ENCODE assay signal across 1 cellular context in genomic region chr19:58519355-58520256, GRCh38.
TF ChIP-seq lines count a peak whose summit lies in the region.

ZBTB45 (minus strand) TSS chr19:58519810; CDS start chr19:58517673, 2,137 bp downstream.

TF ChIP-seq in HepG2, 621 proteins besides CTCF, POLR2A, EP300 and RAD21 (continued from another document and continues in another):
- TF ChIP-seq GABPB1 (CRISPR knock-in tag; IDR thresholded peaks at IDR 0.05) (peak; percentile 100), THYN1 (CRISPR knock-in tag; IDR thresholded peaks at IDR 0.05; ENCODE audit: borderline replicate concordance, low read depth) (no peak), ARNTL (CRISPR knock-in tag; IDR thresholded peaks at IDR 0.05) (peak; percentile 82), RAD51 (IDR thresholded peaks at IDR 0.05; ENCODE audit: borderline replicate concordance) (no peak), AKAP8 (CRISPR knock-in tag; IDR thresholded peaks at IDR 0.05) (peak; percentile 81; the same call in 1 of the 2 replicates), CEBPG (CRISPR knock-in tag; IDR thresholded peaks at IDR 0.05) (peak; percentile 65), ZNF841 (CRISPR knock-in tag; IDR thresholded peaks at IDR 0.05; ENCODE audit: borderline replicate concordance) (peak; percentile 80; the same call in 1 of the 2 replicates), NONO (IDR thresholded peaks at IDR 0.05) (no peak), NONO (CRISPR knock-in tag; conservative IDR thresholded peaks at IDR 0.05) (peak; percentile 99), ZNF720 (CRISPR knock-in tag; IDR thresholded peaks at IDR 0.05) (peak; percentile 62; the same call in 1 of the 2 replicates), RCOR2 (CRISPR knock-in tag; IDR thresholded peaks at IDR 0.05) (peak; percentile 49; the same call in 1 of the 2 replicates), ZNF256 (CRISPR knock-in tag; conservative IDR thresholded peaks at IDR 0.05) (peak; percentile 89; the same call in 1 of the 2 replicates), MED1 (CRISPR knock-in tag; IDR thresholded peaks at IDR 0.05) (peak; percentile 92), DNMT3B (CRISPR knock-in tag; conservative IDR thresholded peaks at IDR 0.05) (no peak; the same call in 1 of the 2 replicates), NR2C2 (CRISPR knock-in tag; IDR thresholded peaks at IDR 0.05; ENCODE audit: borderline replicate concordance) (peak; percentile 97), ETV6 (CRISPR knock-in tag; conservative IDR thresholded peaks at IDR 0.05) (peak; percentile 92; the same call in 1 of the 2 replicates), ZNF574 (CRISPR knock-in tag; IDR thresholded peaks at IDR 0.05) (peak; percentile 97), ZFP41 (CRISPR knock-in tag; IDR thresholded peaks at IDR 0.05; ENCODE audit: borderline replicate concordance) (peak; percentile 16; the same call in 1 of the 2 replicates), CENPT (CRISPR knock-in tag; IDR thresholded peaks at IDR 0.05; ENCODE audit: low read depth) (peak; percentile 86), PRPF4 (IDR thresholded peaks at IDR 0.05; ENCODE audit: low read depth, low read length, poor library complexity, severe bottlenecking) (peak; percentile 55), ZNF543 (CRISPR knock-in tag; IDR thresholded peaks at IDR 0.05) (peak; percentile 98), PCBP1 (IDR thresholded peaks at IDR 0.05; ENCODE audit: borderline replicate concordance, low read depth, low read length) (peak; percentile 93), ZNF850 (CRISPR knock-in tag; conservative IDR thresholded peaks at IDR 0.05) (peak; percentile 88; the same call in 1 of the 2 replicates), ZFP1 (CRISPR knock-in tag; IDR thresholded peaks at IDR 0.05) (peak; percentile 80), ZNF264 (CRISPR knock-in tag; IDR thresholded peaks at IDR 0.05) (peak; percentile 69; the same call in 1 of the 2 replicates), ZNF296 (CRISPR knock-in tag; conservative IDR thresholded peaks at IDR 0.05) (no peak), IRX3 (CRISPR knock-in tag; IDR thresholded peaks at IDR 0.05; ENCODE audit: borderline replicate concordance, low read depth) (peak; percentile 48), ZFP62 (CRISPR knock-in tag; IDR thresholded peaks at IDR 0.05) (no peak), MED13 (CRISPR knock-in tag; IDR thresholded peaks at IDR 0.05) (peak; percentile 7), ZGPAT (CRISPR knock-in tag; IDR thresholded peaks at IDR 0.05) (peak; percentile 99), ZNF446 (CRISPR knock-in tag; IDR thresholded peaks at IDR 0.05) (0 out of 2 replicates have a peak, but pooled peaks have one; percentile 41), ZNF749 (CRISPR knock-in tag; IDR thresholded peaks at IDR 0.05; ENCODE audit: borderline replicate concordance) (peak; percentile 18; the same call in 1 of the 2 replicates), ZNF782 (CRISPR knock-in tag; IDR thresholded peaks at IDR 0.05; ENCODE audit: borderline replicate concordance) (no peak), THAP9 (CRISPR knock-in tag; IDR thresholded peaks at IDR 0.05; ENCODE audit: borderline replicate concordance) (peak; percentile 98), CC2D1A (CRISPR knock-in tag; IDR thresholded peaks at IDR 0.05) (peak; percentile 83)
- TF ChIP-seq, protein P1, sequence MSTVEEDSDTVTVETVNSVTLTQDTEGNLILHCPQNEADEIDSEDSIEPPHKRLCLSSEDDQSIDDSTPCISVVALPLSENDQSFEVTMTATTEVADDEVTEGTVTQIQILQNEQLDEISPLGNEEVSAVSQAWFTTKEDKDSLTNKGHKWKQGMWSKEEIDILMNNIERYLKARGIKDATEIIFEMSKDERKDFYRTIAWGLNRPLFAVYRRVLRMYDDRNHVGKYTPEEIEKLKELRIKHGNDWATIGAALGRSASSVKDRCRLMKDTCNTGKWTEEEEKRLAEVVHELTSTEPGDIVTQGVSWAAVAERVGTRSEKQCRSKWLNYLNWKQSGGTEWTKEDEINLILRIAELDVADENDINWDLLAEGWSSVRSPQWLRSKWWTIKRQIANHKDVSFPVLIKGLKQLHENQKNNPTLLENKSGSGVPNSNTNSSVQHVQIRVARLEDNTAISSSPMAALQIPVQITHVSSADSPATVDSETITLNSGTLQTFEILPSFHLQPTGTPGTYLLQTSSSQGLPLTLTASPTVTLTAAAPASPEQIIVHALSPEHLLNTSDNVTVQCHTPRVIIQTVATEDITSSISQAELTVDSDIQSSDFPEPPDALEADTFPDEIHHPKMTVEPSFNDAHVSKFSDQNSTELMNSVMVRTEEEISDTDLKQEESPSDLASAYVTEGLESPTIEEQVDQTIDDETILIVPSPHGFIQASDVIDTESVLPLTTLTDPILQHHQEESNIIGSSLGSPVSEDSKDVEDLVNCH (CRISPR knock-in tag; IDR thresholded peaks at IDR 0.05) = no peak
- TF ChIP-seq, protein P2, sequence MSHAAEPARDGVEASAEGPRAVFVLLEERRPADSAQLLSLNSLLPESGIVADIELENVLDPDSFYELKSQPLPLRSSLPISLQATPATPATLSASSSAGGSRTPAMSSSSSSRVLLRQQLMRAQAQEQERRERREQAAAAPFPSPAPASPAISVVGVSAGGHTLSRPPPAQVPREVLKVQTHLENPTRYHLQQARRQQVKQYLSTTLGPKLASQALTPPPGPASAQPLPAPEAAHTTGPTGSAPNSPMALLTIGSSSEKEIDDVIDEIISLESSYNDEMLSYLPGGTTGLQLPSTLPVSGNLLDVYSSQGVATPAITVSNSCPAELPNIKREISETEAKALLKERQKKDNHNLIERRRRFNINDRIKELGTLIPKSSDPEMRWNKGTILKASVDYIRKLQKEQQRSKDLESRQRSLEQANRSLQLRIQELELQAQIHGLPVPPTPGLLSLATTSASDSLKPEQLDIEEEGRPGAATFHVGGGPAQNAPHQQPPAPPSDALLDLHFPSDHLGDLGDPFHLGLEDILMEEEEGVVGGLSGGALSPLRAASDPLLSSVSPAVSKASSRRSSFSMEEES (CRISPR knock-in tag; IDR thresholded peaks at IDR 0.05) = peak; percentile 67; the same call in 1 of the 2 replicates
- TF ChIP-seq, protein P3, sequence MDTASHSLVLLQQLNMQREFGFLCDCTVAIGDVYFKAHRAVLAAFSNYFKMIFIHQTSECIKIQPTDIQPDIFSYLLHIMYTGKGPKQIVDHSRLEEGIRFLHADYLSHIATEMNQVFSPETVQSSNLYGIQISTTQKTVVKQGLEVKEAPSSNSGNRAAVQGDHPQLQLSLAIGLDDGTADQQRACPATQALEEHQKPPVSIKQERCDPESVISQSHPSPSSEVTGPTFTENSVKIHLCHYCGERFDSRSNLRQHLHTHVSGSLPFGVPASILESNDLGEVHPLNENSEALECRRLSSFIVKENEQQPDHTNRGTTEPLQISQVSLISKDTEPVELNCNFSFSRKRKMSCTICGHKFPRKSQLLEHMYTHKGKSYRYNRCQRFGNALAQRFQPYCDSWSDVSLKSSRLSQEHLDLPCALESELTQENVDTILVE (CRISPR knock-in tag; IDR thresholded peaks at IDR 0.05) = peak; percentile 100
- TF ChIP-seq, protein P4, sequence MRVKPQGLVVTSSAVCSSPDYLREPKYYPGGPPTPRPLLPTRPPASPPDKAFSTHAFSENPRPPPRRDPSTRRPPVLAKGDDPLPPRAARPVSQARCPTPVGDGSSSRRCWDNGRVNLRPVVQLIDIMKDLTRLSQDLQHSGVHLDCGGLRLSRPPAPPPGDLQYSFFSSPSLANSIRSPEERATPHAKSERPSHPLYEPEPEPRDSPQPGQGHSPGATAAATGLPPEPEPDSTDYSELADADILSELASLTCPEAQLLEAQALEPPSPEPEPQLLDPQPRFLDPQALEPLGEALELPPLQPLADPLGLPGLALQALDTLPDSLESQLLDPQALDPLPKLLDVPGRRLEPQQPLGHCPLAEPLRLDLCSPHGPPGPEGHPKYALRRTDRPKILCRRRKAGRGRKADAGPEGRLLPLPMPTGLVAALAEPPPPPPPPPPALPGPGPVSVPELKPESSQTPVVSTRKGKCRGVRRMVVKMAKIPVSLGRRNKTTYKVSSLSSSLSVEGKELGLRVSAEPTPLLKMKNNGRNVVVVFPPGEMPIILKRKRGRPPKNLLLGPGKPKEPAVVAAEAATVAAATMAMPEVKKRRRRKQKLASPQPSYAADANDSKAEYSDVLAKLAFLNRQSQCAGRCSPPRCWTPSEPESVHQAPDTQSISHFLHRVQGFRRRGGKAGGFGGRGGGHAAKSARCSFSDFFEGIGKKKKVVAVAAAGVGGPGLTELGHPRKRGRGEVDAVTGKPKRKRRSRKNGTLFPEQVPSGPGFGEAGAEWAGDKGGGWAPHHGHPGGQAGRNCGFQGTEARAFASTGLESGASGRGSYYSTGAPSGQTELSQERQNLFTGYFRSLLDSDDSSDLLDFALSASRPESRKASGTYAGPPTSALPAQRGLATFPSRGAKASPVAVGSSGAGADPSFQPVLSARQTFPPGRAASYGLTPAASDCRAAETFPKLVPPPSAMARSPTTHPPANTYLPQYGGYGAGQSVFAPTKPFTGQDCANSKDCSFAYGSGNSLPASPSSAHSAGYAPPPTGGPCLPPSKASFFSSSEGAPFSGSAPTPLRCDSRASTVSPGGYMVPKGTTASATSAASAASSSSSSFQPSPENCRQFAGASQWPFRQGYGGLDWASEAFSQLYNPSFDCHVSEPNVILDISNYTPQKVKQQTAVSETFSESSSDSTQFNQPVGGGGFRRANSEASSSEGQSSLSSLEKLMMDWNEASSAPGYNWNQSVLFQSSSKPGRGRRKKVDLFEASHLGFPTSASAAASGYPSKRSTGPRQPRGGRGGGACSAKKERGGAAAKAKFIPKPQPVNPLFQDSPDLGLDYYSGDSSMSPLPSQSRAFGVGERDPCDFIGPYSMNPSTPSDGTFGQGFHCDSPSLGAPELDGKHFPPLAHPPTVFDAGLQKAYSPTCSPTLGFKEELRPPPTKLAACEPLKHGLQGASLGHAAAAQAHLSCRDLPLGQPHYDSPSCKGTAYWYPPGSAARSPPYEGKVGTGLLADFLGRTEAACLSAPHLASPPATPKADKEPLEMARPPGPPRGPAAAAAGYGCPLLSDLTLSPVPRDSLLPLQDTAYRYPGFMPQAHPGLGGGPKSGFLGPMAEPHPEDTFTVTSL (CRISPR knock-in tag; IDR thresholded peaks at IDR 0.05; ENCODE audit: borderline replicate concordance) = 0 out of 2 replicates have a peak, but pooled peaks have one; percentile 55
- TF ChIP-seq, protein P5, sequence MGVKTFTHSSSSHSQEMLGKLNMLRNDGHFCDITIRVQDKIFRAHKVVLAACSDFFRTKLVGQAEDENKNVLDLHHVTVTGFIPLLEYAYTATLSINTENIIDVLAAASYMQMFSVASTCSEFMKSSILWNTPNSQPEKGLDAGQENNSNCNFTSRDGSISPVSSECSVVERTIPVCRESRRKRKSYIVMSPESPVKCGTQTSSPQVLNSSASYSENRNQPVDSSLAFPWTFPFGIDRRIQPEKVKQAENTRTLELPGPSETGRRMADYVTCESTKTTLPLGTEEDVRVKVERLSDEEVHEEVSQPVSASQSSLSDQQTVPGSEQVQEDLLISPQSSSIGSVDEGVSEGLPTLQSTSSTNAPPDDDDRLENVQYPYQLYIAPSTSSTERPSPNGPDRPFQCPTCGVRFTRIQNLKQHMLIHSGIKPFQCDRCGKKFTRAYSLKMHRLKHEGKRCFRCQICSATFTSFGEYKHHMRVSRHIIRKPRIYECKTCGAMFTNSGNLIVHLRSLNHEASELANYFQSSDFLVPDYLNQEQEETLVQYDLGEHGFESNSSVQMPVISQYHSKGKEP (CRISPR knock-in tag; IDR thresholded peaks at IDR 0.05) = peak; percentile 77
